ENCODE assay signal across 8 cellular contexts in genomic region chr1:156676820-156677615, GRCh38. TPM values are rescaled to one million over a fixed set of nuclear protein-coding genes. Genes with fewer than 3 reads are reported as not detected.
DNase-seq lines count a peak whose midpoint lies in the region; ATAC-seq and TF ChIP-seq lines count a peak whose summit lies in the region.

Gene NES, minus strand, starts transcription at chr1:156677407. Its CDS starts 143 bp downstream, at chr1:156677264.

- TF ChIP-seq EP300 in SK-N-SH (IDR thresholded peaks at IDR 0.05; ENCODE audit: borderline replicate concordance in 1 of 2, low read depth in 1 of 2, low read length in 1 of 2) (no peak), gastroesophageal sphincter (IDR thresholded peaks at IDR 0.05) (no peak)

- WGBS in SK-N-SH (ENCODE audit: low lambda C conversion rate): 6% methylated on average over 22 of the region's 70 CpGs
- 0% methylated on average over 1 to 8 of the region's 70 CpGs for WGBS in gastroesophageal sphincter (ENCODE audit: low coverage in 1 of 2), 2 donors

- H3K36me3 ChIP-seq in SK-N-SH (replicated peaks in 1 of 2; ENCODE audit: control insufficient read depth in 1 of 2, insufficient read depth in 2 of 2, low read length in 1 of 2) (peaks cover 7 to 18% of the 10 kb centered on the region in 2 experiments), gastroesophageal sphincter (peaks cover 0 to 19% of the 10 kb centered on the region in 2 donors), neuron (ENCODE audit: insufficient read depth, low read length) (peaks cover 21% of the 10 kb centered on the region)

- TF ChIP-seq RAD21 in SK-N-SH (IDR thresholded peaks at IDR 0.05; ENCODE audit: low read length): no peak

- no peaks in the 10 kb centered on the region for H3K9me3 ChIP-seq in SK-N-SH
- no peaks in the 10 kb centered on the region for H3K9me3 ChIP-seq in gastroesophageal sphincter
- H3K9me3 ChIP-seq in neuron (ENCODE audit: low read length): no peaks in the 10 kb centered on the region

- H3K9me2 ChIP-seq in SK-N-SH: no peaks in the 10 kb centered on the region

- peaks cover 21 to 42% of the 10 kb centered on the region in 2 experiments; a peak in 3 of 4 replicates for H3K4me1 ChIP-seq in SK-N-SH (ENCODE audit: control insufficient read depth in 1 of 2, insufficient read depth in 2 of 2, low read depth in 1 of 2, low read length in 1 of 2)
- H3K4me1 ChIP-seq in gastroesophageal sphincter: peaks cover 0 to 53% (median 13%) of the 10 kb centered on the region in 3 donors
- peaks cover 39% of the 10 kb centered on the region for H3K4me1 ChIP-seq in neuron (ENCODE audit: insufficient read depth, low read length)

- CTCF ChIA-PET in SK-N-SH (lab: Yijun Ruan, JAX): interaction anchor here (0.6 to 45.5 kb wide), 23 partner anchors 9 to 251 kb away, joined by 3 to 2702 read pairs (median 5); partner anchors contain the start of genes BCAN, CRABP2, HAPLN2 and HDGF

- peak within 1 kb of the TSS; percentile 98 for H3K4me2 ChIP-seq in SK-N-SH

- H3K27me3 ChIP-seq in SK-N-SH (ENCODE audit: insufficient read depth) (no peaks in the 10 kb centered on the region), gastroesophageal sphincter (peaks cover 68% of the 10 kb centered on the region), neuron (ENCODE audit: insufficient read depth, low read length) (peaks cover 30% of the 10 kb centered on the region)

- DNase-seq in NCI-H2081 (lab: John Stamatoyannopoulos, UW) (peak; percentile 23 to 61), NCI-H2081 treated with DMSO at 0.1 percent for 48 hours (lab: John Stamatoyannopoulos, UW) (no peak), SK-N-SH (peak; percentile 92), AML-193 (lab: John Stamatoyannopoulos, UW) (no peak)
- no peak for DNase-seq in stimulated activated CD4-positive, alpha-beta T cell treated with anti-CD3 and anti-CD28 coated beads, Interleukin-12 subunit alpha, Interleukin-12 subunit beta, amount 100 ng/mL, for 4 hours

- POLR2A ChIA-PET in SK-N-SH (lab: Yijun Ruan, JAX): interaction anchor here (0.6 to 3.3 kb wide), 14 partner anchors 9 to 367 kb away, joined by 3 to 36 read pairs (median 5); partner anchors contain the start of genes ISG20L2, METTL25B and NTRK1

- peaks cover 10% of the 10 kb centered on the region; the same call in 1 of the 2 replicates for H4K20me1 ChIP-seq in SK-N-SH (ENCODE audit: insufficient read depth)

- H2AFZ ChIP-seq in SK-N-SH (ENCODE audit: low read depth) (peak within 1 kb of the TSS; percentile 76), neuron (ENCODE audit: low read depth, low read length) (peak within 1 kb of the TSS; percentile 16)

- no peak for TF ChIP-seq POLR2A in gastroesophageal sphincter (IDR thresholded peaks at IDR 0.05)

- peak within 1 kb of the TSS; percentile 40 to 87; a peak in 3 of 4 replicates for H3K27ac ChIP-seq in SK-N-SH (ENCODE audit: low read depth in 2 of 2, low read length in 1 of 2)
- H3K27ac ChIP-seq in gastroesophageal sphincter: peak within 1 kb of the TSS; percentile 11 to 85 (median 81)

- ATAC-seq in gastroesophageal sphincter (peak; percentile 81), GM21360 (IDR thresholded peaks at IDR 0.05; ENCODE audit: unreplicated experiment) (no peak)

- H3K9ac ChIP-seq in SK-N-SH: peak within 1 kb of the TSS; percentile 65

- peaks cover 3% of the 10 kb centered on the region for H3F3A ChIP-seq in SK-N-SH (replicated peaks; ENCODE audit: insufficient read depth)

- H3K4me3 ChIP-seq in SK-N-SH (ENCODE audit: low read depth in 2 of 2, low read length in 1 of 2): peak within 1 kb of the TSS; percentile 55 to 71
- peak within 1 kb of the TSS; percentile 32 to 57 for H3K4me3 ChIP-seq in gastroesophageal sphincter
- peak within 1 kb of the TSS; percentile 70 for H3K4me3 ChIP-seq in neuron (ENCODE audit: low read length)

- peaks cover 23% of the 10 kb centered on the region for H3K79me2 ChIP-seq in SK-N-SH (ENCODE audit: insufficient read depth)

- TF ChIP-seq CTCF in SK-N-SH (IDR thresholded peaks at IDR 0.05) (no peak), gastroesophageal sphincter (IDR thresholded peaks at IDR 0.05) (peak in 1 of 4 experiments; percentile 19)

TF ChIP-seq in SK-N-SH, 30 proteins besides CTCF, POLR2A, EP300 and RAD21:
- TF ChIP-seq TCF12 (IDR thresholded peaks at IDR 0.05): no peak
- 0 out of 2 replicates have a peak, but pooled peaks have one; percentile 12 for TF ChIP-seq GABPA (IDR thresholded peaks at IDR 0.05; ENCODE audit: low read depth)
- TF ChIP-seq ZBTB33 (IDR thresholded peaks at IDR 0.05; ENCODE audit: borderline replicate concordance, low read depth): no peak
- peak; percentile 36 for TF ChIP-seq MXI1 (IDR thresholded peaks at IDR 0.05; ENCODE audit: low read depth, low read length)
- TF ChIP-seq POLR2AphosphoS5 (IDR thresholded peaks at IDR 0.05; ENCODE audit: low read depth, low read length): peak; percentile 84
- peak; percentile 69 for TF ChIP-seq TAF1 (IDR thresholded peaks at IDR 0.05; ENCODE audit: borderline replicate concordance, low read depth, low read length)
- TF ChIP-seq SIN3A (IDR thresholded peaks at IDR 0.05; ENCODE audit: borderline replicate concordance, low read depth, low read length): no peak
- TF ChIP-seq MAX (IDR thresholded peaks at IDR 0.05; ENCODE audit: low read depth): peak; percentile 35
- no peak for TF ChIP-seq REST (IDR thresholded peaks at IDR 0.05; ENCODE audit: low read depth, low read length)
- no peak for TF ChIP-seq RFX5 (IDR thresholded peaks at IDR 0.05; ENCODE audit: low read length)
- no peak for TF ChIP-seq EZH2phosphoT487 (IDR thresholded peaks at IDR 0.05; ENCODE audit: borderline replicate concordance, low read depth)
- no peak for TF ChIP-seq SMC3 (IDR thresholded peaks at IDR 0.05; ENCODE audit: low read depth, low read length)
- TF ChIP-seq IRF3 (IDR thresholded peaks at IDR 0.05; ENCODE audit: low read depth, low read length): no peak

RNA-seq across cellular contexts. Expression of gene NES, which starts in this region (rescaled TPM):
- polyA plus RNA-seq in SK-N-SH (2012; rRNA removed): 12.6 and 15.8 TPM in 2 replicates
- 10.5 and 12.5 TPM in 2 replicates for polyA plus RNA-seq in SK-N-SH (2012; cell fraction: cytosol; rRNA removed)
- polyA plus RNA-seq in SK-N-SH (2012; cell fraction: nucleus; rRNA removed): 28.7 and 40.4 TPM in 2 replicates
- total RNA-seq in gastroesophageal sphincter: 10 to 100 TPM; 13.9 to 34.3 (median 23.9) TPM

Comparison
In these comparisons a context has a peak if more than half of its experiments do, and no peak if none do; other contexts are left out.
1. DNase-seq: peak in NCI-H2081 (2 of 2) and SK-N-SH (single experiment); none in NCI-H2081 treated with DMSO at 0.1 percent for 48 hours (single experiment), stimulated activated CD4-positive, alpha-beta T cell treated with anti-CD3 and anti-CD28 coated beads, Interleukin-12 subunit alpha, Interleukin-12 subunit beta, amount 100 ng/mL, for 4 hours (single experiment) and AML-193 (0 of 2).
2. Peak in every context shown above with its lines, with median percentiles within 50 percentile points of each other: H3K4me3 ChIP-seq.